8 cellular contexts compared by ENCODE assay signal in genomic region chr9:75890541-75891276, GRCh38. TPM values are rescaled to one million over a fixed set of nuclear protein-coding genes. Genes with fewer than 3 reads are reported as not detected.
DNase-seq lines count a peak whose midpoint lies in the region; ATAC-seq, FAIRE-seq and TF ChIP-seq lines count a peak whose summit lies in the region.

Gene PCSK5 (plus strand): TSS chr9:75890673. CDS start chr9:75891182, 509 bp downstream.

- POLR2A ChIA-PET in HEK293 (lab: Yijun Ruan, JAX), result interaction anchor here (0.5 to 2.4 kb wide), 32 partner anchors 8 to 862 kb away, joined by 3 to 19 read pairs (median 4); partner anchors contain the start of genes GCNT1 and RFK

- no peaks in the 10 kb centered on the region for H3K27me3 ChIP-seq in astrocyte (ENCODE audit: insufficient read depth, low read length)
- H3K27me3 ChIP-seq in right atrium auricular region, result no peaks in the 10 kb centered on the region
- H3K27me3 ChIP-seq in psoas muscle (ENCODE audit: insufficient read depth in 3 of 3, low read length in 2 of 3), result peaks cover 0 to 11% (median 0%) of the 10 kb centered on the region in 3 donors
- H3K27me3 ChIP-seq in upper lobe of right lung, result no peaks in the 10 kb centered on the region

- CTCF ChIA-PET in HEK293 (lab: Yijun Ruan, JAX), result interaction anchor here (0.6 to 2.9 kb wide), 8 partner anchors 13 to 837 kb away, joined by 3 to 12 read pairs (median 4); no protein-coding TSS in a partner anchor

- TF ChIP-seq CTCF in HEK293 (tag by site-specific recombination; IDR thresholded peaks at IDR 0.05) (peak; percentile 79), NB4 (IDR thresholded peaks at IDR 0.05; ENCODE audit: low read depth, low read length) (no peak), astrocyte (IDR thresholded peaks at IDR 0.05; ENCODE audit: insufficient read depth, low read depth, low read length) (no peak), right atrium auricular region (IDR thresholded peaks at IDR 0.05) (peak; percentile 11 to 47), psoas muscle (IDR thresholded peaks at IDR 0.05) (peak; percentile 20), upper lobe of right lung (IDR thresholded peaks at IDR 0.05) (peak; percentile 37)

- TF ChIP-seq POLR2A in NB4 (IDR thresholded peaks at IDR 0.05; ENCODE audit: extremely low read depth, insufficient read length), result no peak

- FAIRE-seq in astrocyte (lab: Jason Lieb, UNC), result no peak

- H3K4me3 Mint-ChIP-seq in astrocyte (ENCODE audit: unreplicated experiment), result peak within 1 kb of the TSS; percentile 94

- H3K36me3 Mint-ChIP-seq in astrocyte (ENCODE audit: low read depth, unreplicated experiment), result no peaks in the 10 kb centered on the region

- DNase-seq in DMS79 treated with DMSO at 0.1 percent for 48 hours (lab: John Stamatoyannopoulos, UW), result peak; percentile 54
- DNase-seq in NB4 (ENCODE audit: low read depth), result peak; percentile 57
- DNase-seq in T-helper 2 cell, result peak; percentile 30 to 74 (median 65)
- DNase-seq in astrocyte (ENCODE audit: low read depth), result peak; percentile 94
- DNase-seq in right atrium auricular region (ENCODE audit: low spot score), result peak; percentile 91
- DNase-seq in psoas muscle, result peak; percentile 89 to 91
- DNase-seq in upper lobe of right lung, result peak; percentile 95

- peak within 1 kb of the TSS; percentile 88 for H3K27ac Mint-ChIP-seq in astrocyte (ENCODE audit: unreplicated experiment)

- WGBS in psoas muscle, 3 donors, result 0 to 1% (median 0%) methylated on average over 51 to 79 of the region's 79 CpGs

- intact Hi-C loops in psoas muscle (cut with DNase I), result no loop called here
- intact Hi-C loops in upper lobe of right lung (cut with DNase I), result no loop called here

- H3K4me1 ChIP-seq in HEK293 (ENCODE audit: control insufficient read depth, insufficient read depth, low read length), result peaks cover 11% of the 10 kb centered on the region
- H3K4me1 ChIP-seq in astrocyte (ENCODE audit: insufficient read depth, low read length), result peaks cover 10% of the 10 kb centered on the region
- H3K4me1 ChIP-seq in right atrium auricular region, result peaks cover 0 to 40% of the 10 kb centered on the region in 2 donors
- H3K4me1 ChIP-seq in psoas muscle, result peaks cover 6% of the 10 kb centered on the region
- H3K4me1 ChIP-seq in upper lobe of right lung, result peaks cover 20% of the 10 kb centered on the region

- ATAC-seq in psoas muscle (peak; percentile 91 to 96 (median 94)), upper lobe of right lung (peak; percentile 96)

- H3K9me3 Mint-ChIP-seq in astrocyte (ENCODE audit: unreplicated experiment), result no peaks in the 10 kb centered on the region

- H3K9me3 ChIP-seq in HEK293 (ENCODE audit: control insufficient read depth, insufficient read depth, low read depth, low read length) (no peaks in the 10 kb centered on the region), astrocyte (ENCODE audit: insufficient read depth, low read depth, low read length) (no peaks in the 10 kb centered on the region), right atrium auricular region (no peaks in the 10 kb centered on the region), psoas muscle (no peaks in the 10 kb centered on the region), upper lobe of right lung (no peaks in the 10 kb centered on the region)

- peaks cover 5% of the 10 kb centered on the region for H3K4me1 Mint-ChIP-seq in astrocyte (ENCODE audit: low read depth, unreplicated experiment)

- H3K27me3 Mint-ChIP-seq in astrocyte (ENCODE audit: low read depth, unreplicated experiment), result no peaks in the 10 kb centered on the region

- H3K9ac ChIP-seq in astrocyte (ENCODE audit: low read length), result peak within 1 kb of the TSS; percentile 93

- H3K27ac ChIP-seq in HEK293 (ENCODE audit: extremely low read depth, low read depth, low read length) (peak within 1 kb of the TSS; percentile 82), astrocyte (ENCODE audit: low read depth, low read length) (peak within 1 kb of the TSS; percentile 81), right atrium auricular region (peak within 1 kb of the TSS; percentile 81 to 90), psoas muscle (peak within 1 kb of the TSS; percentile 48), upper lobe of right lung (peak within 1 kb of the TSS; percentile 85)

- H2AFZ ChIP-seq in astrocyte (ENCODE audit: low read depth, low read length), result peak within 1 kb of the TSS; percentile 98

- peak within 1 kb of the TSS; percentile 88 for H3K4me2 ChIP-seq in astrocyte (ENCODE audit: low read length)

- peak within 1 kb of the TSS; percentile 81 for H3K4me3 ChIP-seq in HEK293 (ENCODE audit: low read depth, low read length)
- peak within 1 kb of the TSS; percentile 3 for H3K4me3 ChIP-seq in NB4 (ENCODE audit: low read depth, low read length)
- peak within 1 kb of the TSS; percentile 93 for H3K4me3 ChIP-seq in astrocyte (ENCODE audit: insufficient read depth, low read depth, low read length)
- peak within 1 kb of the TSS; percentile 80 to 87 for H3K4me3 ChIP-seq in right atrium auricular region
- H3K4me3 ChIP-seq in psoas muscle, result peak within 1 kb of the TSS; percentile 74
- H3K4me3 ChIP-seq in upper lobe of right lung, result peak within 1 kb of the TSS; percentile 79

- H3K79me2 ChIP-seq in astrocyte (ENCODE audit: insufficient read depth, low read length), result peaks cover 29% of the 10 kb centered on the region

- peaks cover 33% of the 10 kb centered on the region for H4K20me1 ChIP-seq in astrocyte (ENCODE audit: insufficient read depth, low read length)

- H3K36me3 ChIP-seq in HEK293 (ENCODE audit: control insufficient read depth in 2 of 2, insufficient read depth in 1 of 2, low read length in 2 of 2) (no peaks in the 10 kb centered on the region), astrocyte (ENCODE audit: insufficient read depth, low read length) (no peaks in the 10 kb centered on the region), right atrium auricular region (no peaks in the 10 kb centered on the region), psoas muscle (ENCODE audit: insufficient read depth in 1 of 2, low read depth in 1 of 2) (no peaks in the 10 kb centered on the region), upper lobe of right lung (no peaks in the 10 kb centered on the region)

TF ChIP-seq in HEK293, 187 proteins besides CTCF, POLR2A, EP300 and RAD21 (continues in another document):
- no peak for TF ChIP-seq ZNF239 (tag by site-specific recombination; IDR thresholded peaks at IDR 0.05)
- no peak for TF ChIP-seq GLI2 (tag by site-specific recombination; IDR thresholded peaks at IDR 0.05; ENCODE audit: borderline replicate concordance, low read depth)
- TF ChIP-seq PRDM2 (tag by site-specific recombination; IDR thresholded peaks at IDR 0.05; ENCODE audit: borderline replicate concordance), result no peak
- no peak for TF ChIP-seq ZNF580 (tag by site-specific recombination; IDR thresholded peaks at IDR 0.05)
- no peak for TF ChIP-seq ZNF416 (tag by site-specific recombination; IDR thresholded peaks at IDR 0.05)

RNA-seq across cellular contexts. Expression of gene PCSK5, which starts in this region (rescaled TPM):
- total RNA-seq in astrocyte (11.5 and 13.1 TPM in 2 replicates), right atrium auricular region (1 to 10 TPM; 5.3 to 6.5 TPM), psoas muscle (1 to 10 TPM; 1.8 to 4.4 (median 3.7) TPM), upper lobe of right lung (18.1 TPM)
- 1 to 10 TPM in 1 of 3 donors, under 1 TPM in 2; 0.75 to 2.3 (median 0.79) TPM for polyA plus RNA-seq in psoas muscle

Comparison
In these comparisons a context has a peak if more than half of its experiments do, and no peak if none do; other contexts are left out.
1. Peak in every context shown above with its lines: DNase-seq, ATAC-seq, H3K4me3 ChIP-seq and H3K27ac ChIP-seq.
2. H3K4me3 ChIP-seq: peak in every context shown above with its lines; median percentile 93 in astrocyte; 84 in right atrium auricular region; 81 in HEK293; 79 in upper lobe of right lung; 74 in psoas muscle; 3 in NB4.
3. CTCF ChIP-seq: peak in HEK293 (single experiment), right atrium auricular region (2 of 2), psoas muscle (single experiment) and upper lobe of right lung (single experiment); none in NB4 (single experiment) and astrocyte (single experiment).